ENCODE assay signal across 12 cellular contexts in genomic region chr11:116192509-116193206, GRCh38.
DNase-seq lines count a peak whose midpoint lies in the region; ATAC-seq and TF ChIP-seq lines count a peak whose summit lies in the region.
"Had no signal": no experiment of that assay in that cellular context is flagged by ENCODE, and none has a peak within 500 bp of the region (broad histone marks: within the 10 kb centered on the region; RNA-seq: fewer than 3 reads in every experiment).

No MANE protein-coding gene starts in this region.

- 29 to 39% methylated on average over 4 to 8 of the region's 12 CpGs for WGBS in esophagus squamous epithelium, 2 donors

- H3K4me3 Mint-ChIP-seq in T-cell: no peak overlapping the region
- H3K4me3 Mint-ChIP-seq: stimulated activated naive B cell treated with anti-CD40 and anti-IgM and Interleukin-4, amounts not matched to agents 10 μg/mL and 1 μg/mL and 100 μg/mL, for 72 hours had no signal

- H3K9me3 ChIP-seq in left ventricle myocardium inferior (replicated peaks) (no peaks in the 10 kb centered on the region), esophagus squamous epithelium (no peaks in the 10 kb centered on the region), neuron (ENCODE audit: low read length) (no peaks in the 10 kb centered on the region)
- H3K9me3 ChIP-seq: right lobe of liver had no signal

- no peaks in the 10 kb centered on the region for H3K36me3 ChIP-seq in left ventricle myocardium inferior
- no peaks in the 10 kb centered on the region for H3K36me3 ChIP-seq in esophagus squamous epithelium
- no peaks in the 10 kb centered on the region for H3K36me3 ChIP-seq in neuron (ENCODE audit: insufficient read depth, low read length)
- H3K36me3 ChIP-seq: right lobe of liver had no signal

- in situ Hi-C loops in KBM-7 (cut with MboI; ENCODE audit: low pct_unique_long_range_greater_than_20kb, low sequenced_read_pairs): no loop called here

- H3K4me3 ChIP-seq in left ventricle myocardium inferior (peak overlapping the region; percentile 65), esophagus squamous epithelium (peak overlapping the region; percentile 35 to 69 (median 50)), neuron (ENCODE audit: low read length) (peak overlapping the region; percentile 54)

- H2AFZ ChIP-seq in neuron (ENCODE audit: low read depth, low read length): no peak overlapping the region

- POLR2A ChIA-PET in T-cell (lab: Charles Lee): no interaction called here

- intact Hi-C loops in left ventricle myocardium inferior (cut with micrococcal nuclease): no loop called here
- intact Hi-C loops in cardiac septum (cut with DNase I): no loop called here
- intact Hi-C loops in esophagus squamous epithelium (cut with DNase I): no loop called here

- DNase-seq in left ventricle myocardium inferior: no peak
- no peak for DNase-seq in cardiac septum (ENCODE audit: low spot score)
- DNase-seq in esophagus squamous epithelium (lab: John Stamatoyannopoulos, UW): no peak
- no peak for DNase-seq in KBM-7
- DNase-seq in T-cell: no peak
- no peak for DNase-seq in SKM-1 treated with dmso at 0.1 percent for 144 hours (lab: John Stamatoyannopoulos, UW; ENCODE audit: unreplicated experiment)
- DNase-seq: amniotic stem cell; right lobe of liver; stimulated activated naive B cell treated with anti-CD40 and anti-IgM and Interleukin-4, amounts not matched to agents 10 μg/mL and 1 μg/mL and 100 μg/mL, for 72 hours had no signal

- no peak for TF ChIP-seq POLR2A in esophagus squamous epithelium (IDR thresholded peaks at IDR 0.05)

- H3K9me3 Mint-ChIP-seq in T-cell: peaks cover 0 to 15% (median 0%) of the 10 kb centered on the region in 3 donors

- no peak overlapping the region for H3K27ac Mint-ChIP-seq in T-cell
- H3K27ac Mint-ChIP-seq: stimulated activated naive B cell treated with anti-CD40 and anti-IgM and Interleukin-4, amounts not matched to agents 10 μg/mL and 1 μg/mL and 100 μg/mL, for 72 hours had no signal

- ATAC-seq in GM21515 (IDR thresholded peaks at IDR 0.05; ENCODE audit: unreplicated experiment): no peak
- no peak for ATAC-seq in T-cell (replicated peaks in 1 of 4)
- ATAC-seq: stimulated activated naive B cell treated with anti-CD40 and anti-IgM and Interleukin-4, amounts not matched to agents 10 μg/mL and 1 μg/mL and 100 μg/mL, for 72 hours had no signal

- H3K27ac ChIP-seq in left ventricle myocardium inferior (replicated peaks) (no peak overlapping the region), esophagus squamous epithelium (peak overlapping the region; percentile 45 to 73 (median 60))
- H3K27ac ChIP-seq: KMS-11, right lobe of liver had no signal

- H3K27me3 ChIP-seq in left ventricle myocardium inferior (ENCODE audit: low read depth) (peaks cover 62% of the 10 kb centered on the region), esophagus squamous epithelium (peaks cover 0 to 18% (median 0%) of the 10 kb centered on the region in 4 donors), neuron (ENCODE audit: insufficient read depth, low read length) (no peaks in the 10 kb centered on the region)
- H3K27me3 ChIP-seq: right lobe of liver had no signal

- H3K36me3 Mint-ChIP-seq in T-cell: no peaks in the 10 kb centered on the region
- H3K36me3 Mint-ChIP-seq: stimulated activated naive B cell treated with anti-CD40 and anti-IgM and Interleukin-4, amounts not matched to agents 10 μg/mL and 1 μg/mL and 100 μg/mL, for 72 hours had no signal

- peaks cover 43 to 47% of the 10 kb centered on the region in 2 donors for H3K27me3 Mint-ChIP-seq in T-cell

- H3K4me1 Mint-ChIP-seq in T-cell: peaks cover 2 to 8% (median 2%) of the 10 kb centered on the region in 3 donors

- TF ChIP-seq CTCF in left ventricle myocardium inferior (IDR thresholded peaks at IDR 0.05; ENCODE audit: borderline replicate concordance) (no peak), esophagus squamous epithelium (IDR thresholded peaks at IDR 0.05) (no peak)

- CTCF ChIA-PET in T-cell (lab: Charles Lee): no interaction called here

- H3K4me1 ChIP-seq in left ventricle myocardium inferior: peaks cover 13% of the 10 kb centered on the region
- H3K4me1 ChIP-seq in esophagus squamous epithelium: peaks cover 10 to 23% (median 10%) of the 10 kb centered on the region in 3 donors
- H3K4me1 ChIP-seq in neuron (ENCODE audit: insufficient read depth, low read length): peaks cover 31% of the 10 kb centered on the region
- H3K4me1 ChIP-seq: right lobe of liver had no signal
